In genomic region chrX:150269613-150270254, GRCh38 we compare ENCODE assay signal across 15 cellular contexts.
DNase-seq lines count a peak whose midpoint lies in the region; ATAC-seq, FAIRE-seq and TF ChIP-seq lines count a peak whose summit lies in the region.
"Had no signal": no experiment of that assay in that cellular context is flagged by ENCODE, and none has a peak within 500 bp of the region (broad histone marks: within the 10 kb centered on the region; RNA-seq: fewer than 3 reads in every experiment).

No MANE protein-coding gene starts in this region.

- no peak for TF ChIP-seq POLR2A in GM12891 (IDR thresholded peaks at IDR 0.05; ENCODE audit: low read depth, low read length)

- ATAC-seq in GM19035 (IDR thresholded peaks at IDR 0.05; ENCODE audit: unreplicated experiment) = no peak
- ATAC-seq: activated CD8-positive, alpha-beta T cell treated with anti-CD3 and anti-CD28 coated beads, Interleukin-2, amount 10 ng/mL, durations not matched to agents 7 days and 5 days; PC-3; stimulated activated naive CD8-positive, alpha-beta T cell treated with anti-CD3 and anti-CD28 coated beads, Interleukin-15, amount 100 ng/mL, for 72 hours had no signal

- FAIRE-seq in GM12891 (lab: Jason Lieb, UNC) = no peak

- DNase-seq in DMS53 (lab: John Stamatoyannopoulos, UW) = peak; percentile 90
- DNase-seq in amniotic epithelial cell (ENCODE audit: low read depth) = peak; percentile 40
- peak; percentile 86 for DNase-seq in kidney tubule cell (ENCODE audit: low spot score)
- DNase-seq in retina = peak; percentile 69
- DNase-seq in GM12891 (ENCODE audit: insufficient read length, low spot score) = no peak
- no peak for DNase-seq in NCI-H1105 treated with DMSO at 0.1 percent for 48 hours (lab: John Stamatoyannopoulos, UW)
- DNase-seq: activated CD8-positive, alpha-beta T cell treated with anti-CD3 and anti-CD28 coated beads, Interleukin-2, amount 10 ng/mL, durations not matched to agents 7 days and 5 days; anterior cingulate cortex; colonic mucosa; DMS79; Karpas-422; NCI-H510A; PC-3; stimulated activated naive CD8-positive, alpha-beta T cell treated with anti-CD3 and anti-CD28 coated beads, Interleukin-15, amount 100 ng/mL, for 72 hours had no signal

TF ChIP-seq in GM12891, 5 proteins besides CTCF, POLR2A, EP300 and RAD21:
- TF ChIP-seq PAX5 (IDR thresholded peaks at IDR 0.05; ENCODE audit: insufficient read depth, low read length, severe bottlenecking) (no peak), SPI1 (IDR thresholded peaks at IDR 0.05; ENCODE audit: low read depth, low read length) (no peak), POLR2AphosphoS5 (IDR thresholded peaks at IDR 0.05; ENCODE audit: low read depth, low read length) (no peak), TAF1 (IDR thresholded peaks at IDR 0.05; ENCODE audit: low read depth, low read length) (no peak)

Comparison
In these comparisons a context has a peak if more than half of its experiments do, and no peak if none do; other contexts are left out.
1. DNase-seq: peak in DMS53 (single experiment), amniotic epithelial cell (single experiment), kidney tubule cell (single experiment) and retina (single experiment); none in GM12891 (single experiment) and NCI-H1105 treated with DMSO at 0.1 percent for 48 hours (single experiment).